Comparison of ENCODE assay signal across 14 cellular contexts in genomic region chr22:19344420-19344819, GRCh38. TPM values are rescaled to one million over a fixed set of nuclear protein-coding genes. Genes with fewer than 3 reads are reported as not detected.
A peak's percentile ranks its signal among the peaks of the same experiment; 100 is the strongest.
DNase-seq lines count a peak whose midpoint lies in the region; ATAC-seq and TF ChIP-seq lines count a peak whose summit lies in the region.
"Had no signal": no experiment of that assay in that cellular context is flagged by ENCODE, and none has a peak within 500 bp of the region (broad histone marks: within the 10 kb centered on the region; RNA-seq: fewer than 3 reads in every experiment).

No MANE protein-coding gene starts in this region.

- H3K4me1 Mint-ChIP-seq in natural killer cell (peaks cover 15 to 35% of the 10 kb centered on the region in 2 donors), immature natural killer cell (peaks cover 5 to 40% of the 10 kb centered on the region in 2 donors)
- peaks cover 7 to 27% of the 10 kb centered on the region in 2 donors for H3K4me1 Mint-ChIP-seq in natural killer cell treated with Interleukin-12 subunit alpha and Interleukin-12 subunit beta and Interleukin-15 and Interleukin-18, amount 100 ng/mL, for 72 hours (ENCODE audit: low read depth in 2 of 2)
- no peaks in the 10 kb centered on the region for H3K4me1 Mint-ChIP-seq in activated T-helper 17 cell treated with anti-CD3 and anti-CD28 coated beads, Interleukin-2, amount 50 U/mL, for 72 hours

- H3K36me3 Mint-ChIP-seq in natural killer cell = peaks cover 29% of the 10 kb centered on the region
- H3K36me3 Mint-ChIP-seq in natural killer cell treated with Interleukin-12 subunit alpha and Interleukin-12 subunit beta and Interleukin-15 and Interleukin-18, amount 100 ng/mL, for 72 hours = peaks cover 38% of the 10 kb centered on the region
- peaks cover 97% of the 10 kb centered on the region for H3K36me3 Mint-ChIP-seq in activated T-helper 17 cell treated with anti-CD3 and anti-CD28 coated beads, Interleukin-2, amount 50 U/mL, for 72 hours (ENCODE audit: low read depth)
- H3K36me3 Mint-ChIP-seq in immature natural killer cell = peaks cover 38 to 48% (median 38%) of the 10 kb centered on the region in 3 donors

- H3K4me3 Mint-ChIP-seq in natural killer cell (no peak overlapping the region), immature natural killer cell (no peak overlapping the region)
- H3K4me3 Mint-ChIP-seq in natural killer cell treated with Interleukin-12 subunit alpha and Interleukin-12 subunit beta and Interleukin-15 and Interleukin-18, amount 100 ng/mL, for 72 hours = no peak overlapping the region
- H3K4me3 Mint-ChIP-seq in activated T-helper 17 cell treated with anti-CD3 and anti-CD28 coated beads, Interleukin-2, amount 50 U/mL, for 72 hours = no peak overlapping the region
- H3K4me3 Mint-ChIP-seq: CD4-positive, alpha-beta T cell had no signal

- no peak for TF ChIP-seq CTCF in natural killer cell (IDR thresholded peaks at IDR 0.05)

- no peak for DNase-seq in natural killer cell
- DNase-seq in natural killer cell treated with Interleukin-12 subunit alpha and Interleukin-12 subunit beta and Interleukin-15 and Interleukin-18, amount 100 ng/mL, for 72 hours (ENCODE audit: low spot score) = no peak
- DNase-seq in immature natural killer cell = no peak
- no peak for DNase-seq in NCI-H1105 (lab: John Stamatoyannopoulos, UW)
- DNase-seq in NCI-H1930 (lab: John Stamatoyannopoulos, UW) = no peak
- DNase-seq: ACHN; CD4-positive, alpha-beta T cell; DMS153; DMS79; GDM1; IMR-90; KBM-7 had no signal

- H3K27ac Mint-ChIP-seq in natural killer cell (peak overlapping the region; percentile 47 to 81), immature natural killer cell (peak overlapping the region; percentile 3 to 79 (median 44))
- peak overlapping the region in 1 of 2 donors; percentile 56 for H3K27ac Mint-ChIP-seq in natural killer cell treated with Interleukin-12 subunit alpha and Interleukin-12 subunit beta and Interleukin-15 and Interleukin-18, amount 100 ng/mL, for 72 hours
- H3K27ac Mint-ChIP-seq in activated T-helper 17 cell treated with anti-CD3 and anti-CD28 coated beads, Interleukin-2, amount 50 U/mL, for 72 hours = peak overlapping the region; percentile 8
- H3K27ac Mint-ChIP-seq: CD4-positive, alpha-beta T cell had no signal

- intact Hi-C loops in natural killer cell (cut with micrococcal nuclease) = no loop called here

- H3K27me3 Mint-ChIP-seq in natural killer cell (ENCODE audit: low read depth in 2 of 2) (no peaks in the 10 kb centered on the region), immature natural killer cell (ENCODE audit: low read depth in 3 of 3) (peaks cover 0 to 4% (median 2%) of the 10 kb centered on the region in 3 donors)
- H3K27me3 Mint-ChIP-seq in natural killer cell treated with Interleukin-12 subunit alpha and Interleukin-12 subunit beta and Interleukin-15 and Interleukin-18, amount 100 ng/mL, for 72 hours = no peaks in the 10 kb centered on the region
- H3K27me3 Mint-ChIP-seq in activated T-helper 17 cell treated with anti-CD3 and anti-CD28 coated beads, Interleukin-2, amount 50 U/mL, for 72 hours = no peaks in the 10 kb centered on the region
- H3K27me3 Mint-ChIP-seq: CD4-positive, alpha-beta T cell had no signal

- ATAC-seq in natural killer cell (no peak), HG03439 (IDR thresholded peaks at IDR 0.05; ENCODE audit: unreplicated experiment) (no peak)
- ATAC-seq in natural killer cell treated with Interleukin-12 subunit alpha and Interleukin-12 subunit beta and Interleukin-15 and Interleukin-18, amount 100 ng/mL, for 72 hours = no peak
- no peak for ATAC-seq in activated T-helper 17 cell treated with anti-CD3 and anti-CD28 coated beads, Interleukin-2, amount 50 U/mL, for 72 hours (replicated peaks)

- H3K9me3 Mint-ChIP-seq in natural killer cell = no peaks in the 10 kb centered on the region
- no peaks in the 10 kb centered on the region for H3K9me3 Mint-ChIP-seq in natural killer cell treated with Interleukin-12 subunit alpha and Interleukin-12 subunit beta and Interleukin-15 and Interleukin-18, amount 100 ng/mL, for 72 hours
- H3K9me3 Mint-ChIP-seq in activated T-helper 17 cell treated with anti-CD3 and anti-CD28 coated beads, Interleukin-2, amount 50 U/mL, for 72 hours = peaks cover 9% of the 10 kb centered on the region
- H3K9me3 Mint-ChIP-seq in immature natural killer cell = no peaks in the 10 kb centered on the region

RNA-seq across cellular contexts. Expression of gene CLTCL1, which starts 52.9 kb away (rescaled TPM):
- 1 to 10 TPM in 2 of 3 donors, under 1 TPM in 1; 0.86 to 1.2 (median 1.2) TPM for total RNA-seq in natural killer cell
- 1 to 10 TPM in 1 of 2 donors, under 1 TPM in 1; 0.50 to 1.5 TPM for total RNA-seq in natural killer cell treated with Interleukin-12 subunit alpha and Interleukin-12 subunit beta and Interleukin-15 and Interleukin-18, amount 100 ng/mL, for 72 hours
- 1 to 10 TPM in 1 of 2 donors, under 1 TPM in 1; 0.86 to 2.0 TPM for total RNA-seq in activated T-helper 17 cell treated with anti-CD3 and anti-CD28 coated beads, Interleukin-2, amount 50 U/mL, for 72 hours
- under 1 TPM; 0.06 to 0.37 (median 0.19) TPM for polyA plus RNA-seq in immature natural killer cell
